In genomic region chr4:26992657-26993361, GRCh38 we compare ENCODE assay signal across 8 cellular contexts.
DNase-seq lines count a peak whose midpoint lies in the region; ATAC-seq, FAIRE-seq and TF ChIP-seq lines count a peak whose summit lies in the region.

No MANE protein-coding gene starts in this region.

- no peaks in the 10 kb centered on the region for H4K20me1 ChIP-seq in GM23338 (replicated peaks; ENCODE audit: insufficient read depth)

- no peak overlapping the region for H3K4me3 ChIP-seq in GM23338
- no peak overlapping the region for H3K4me3 ChIP-seq in stomach
- H3K4me3 ChIP-seq in vagina = no peak overlapping the region

- no peak overlapping the region for H3K4me2 ChIP-seq in GM23338

- H3K36me3 Mint-ChIP-seq in GM23338 (ENCODE audit: low read depth) = 0 out of 3 replicates have a peak, but pooled peaks cover 4% of the 10 kb centered on the region

- DNase-seq in GM12891 (ENCODE audit: insufficient read length, low spot score) = no peak
- DNase-seq in GM20000 (ENCODE audit: low spot score) = peak; percentile 59
- peak in 49 of 58 donors; percentile 1 to 81 (median 20) for DNase-seq in anterior cingulate cortex (lab: John Stamatoyannopoulos, UW)
- DNase-seq in midbrain (lab: John Stamatoyannopoulos, UW) = peak; percentile 43
- DNase-seq in GM23338 (ENCODE audit: low spot score) = no peak
- DNase-seq in stomach = no peak
- no peak for DNase-seq in vagina (ENCODE audit: extremely low spot score in 2 of 2)

- TF ChIP-seq CTCF in GM20000 (IDR thresholded peaks at IDR 0.05; ENCODE audit: extremely low read depth, missing control alignments) = no peak
- TF ChIP-seq CTCF in GM23338 (conservative IDR thresholded peaks at IDR 0.05; ENCODE audit: low read depth in 2 of 2) = no peak
- no peak for TF ChIP-seq CTCF in stomach (IDR thresholded peaks at IDR 0.05)
- TF ChIP-seq CTCF in vagina (IDR thresholded peaks at IDR 0.05) = no peak

- TF ChIP-seq POLR2A in GM12891 (IDR thresholded peaks at IDR 0.05; ENCODE audit: low read depth, low read length) (no peak), stomach (IDR thresholded peaks at IDR 0.05) (no peak), vagina (IDR thresholded peaks at IDR 0.05) (no peak)

- H3K9me3 ChIP-seq in stomach (no peaks in the 10 kb centered on the region), vagina (no peaks in the 10 kb centered on the region)

- H3K27me3 ChIP-seq in GM23338 (ENCODE audit: insufficient read depth) = no peaks in the 10 kb centered on the region
- H3K27me3 ChIP-seq in stomach = no peaks in the 10 kb centered on the region
- H3K27me3 ChIP-seq in vagina = no peaks in the 10 kb centered on the region

- H3K9me3 Mint-ChIP-seq in GM23338 = peaks cover 4% of the 10 kb centered on the region; the same call in 2 of the 3 replicates

- H2AFZ ChIP-seq in GM23338 = no peak overlapping the region

- H3K27ac Mint-ChIP-seq in GM23338 = no peak overlapping the region

- no peak overlapping the region for H3K4me3 Mint-ChIP-seq in GM23338

- TF ChIP-seq EP300 in stomach (IDR thresholded peaks at IDR 0.05) = no peak

- no peaks in the 10 kb centered on the region for H3K36me3 ChIP-seq in GM23338 (ENCODE audit: insufficient read depth)
- H3K36me3 ChIP-seq in stomach = peaks cover 0 to 5% (median 0%) of the 10 kb centered on the region in 4 donors
- H3K36me3 ChIP-seq in vagina = no peaks in the 10 kb centered on the region

- ATAC-seq in HG03469 (IDR thresholded peaks at IDR 0.05; ENCODE audit: unreplicated experiment) (peak; percentile 90), GM23338 (no peak)

- no peak overlapping the region for H3K27ac ChIP-seq in GM23338 (ENCODE audit: low read depth)
- peak overlapping the region in 2 of 5 donors; percentile 6 to 47 for H3K27ac ChIP-seq in stomach
- H3K27ac ChIP-seq in vagina = no peak overlapping the region

- no peaks in the 10 kb centered on the region for H3F3A ChIP-seq in GM23338 (replicated peaks; ENCODE audit: low read depth)

- H3K9me2 ChIP-seq in GM23338 (ENCODE audit: insufficient read depth) = 0 out of 2 replicates have a peak, but pooled peaks cover 6% of the 10 kb centered on the region

- H3K4me1 Mint-ChIP-seq in GM23338 = no peaks in the 10 kb centered on the region; the same call in none of the 3 replicates

- H3K79me2 ChIP-seq in GM23338 (replicated peaks; ENCODE audit: insufficient read depth) = no peaks in the 10 kb centered on the region

- peaks cover 15% of the 10 kb centered on the region for H3K4me1 ChIP-seq in GM23338 (ENCODE audit: insufficient read depth)
- H3K4me1 ChIP-seq in stomach = peaks cover 0 to 25% (median 17%) of the 10 kb centered on the region in 4 donors
- peaks cover 25% of the 10 kb centered on the region for H3K4me1 ChIP-seq in vagina

- peak; percentile 85 for FAIRE-seq in GM12891 (lab: Jason Lieb, UNC)

- 46 to 59% (median 51%) methylated on average over 3 of the region's 3 CpGs for WGBS in stomach, 5 donors

- no peaks in the 10 kb centered on the region for H3K27me3 Mint-ChIP-seq in GM23338 (ENCODE audit: insufficient read depth, low read depth, poor library complexity)

- intact Hi-C loops in stomach (cut with DNase I; ENCODE audit: low total_unique reads) (no loop called here), vagina (cut with DNase I) (no loop called here)

TF ChIP-seq in GM12891, 5 proteins besides CTCF, POLR2A, EP300 and RAD21:
- TF ChIP-seq PAX5 (IDR thresholded peaks at IDR 0.05; ENCODE audit: insufficient read depth, low read length, severe bottlenecking) (no peak), SPI1 (IDR thresholded peaks at IDR 0.05; ENCODE audit: low read depth, low read length) (peak; percentile 99)
TF ChIP-seq in GM12891: peak in this region for 1.

TF ChIP-seq in GM23338, 12 proteins besides CTCF, POLR2A, EP300 and RAD21 (continues in another document):
- no peak for TF ChIP-seq ZNF114 (CRISPR knock-in tag; IDR thresholded peaks at IDR 0.05)
- no peak for TF ChIP-seq EZH2phosphoT487 (IDR thresholded peaks at IDR 0.05; ENCODE audit: unreplicated experiment)
- TF ChIP-seq, protein P1, sequence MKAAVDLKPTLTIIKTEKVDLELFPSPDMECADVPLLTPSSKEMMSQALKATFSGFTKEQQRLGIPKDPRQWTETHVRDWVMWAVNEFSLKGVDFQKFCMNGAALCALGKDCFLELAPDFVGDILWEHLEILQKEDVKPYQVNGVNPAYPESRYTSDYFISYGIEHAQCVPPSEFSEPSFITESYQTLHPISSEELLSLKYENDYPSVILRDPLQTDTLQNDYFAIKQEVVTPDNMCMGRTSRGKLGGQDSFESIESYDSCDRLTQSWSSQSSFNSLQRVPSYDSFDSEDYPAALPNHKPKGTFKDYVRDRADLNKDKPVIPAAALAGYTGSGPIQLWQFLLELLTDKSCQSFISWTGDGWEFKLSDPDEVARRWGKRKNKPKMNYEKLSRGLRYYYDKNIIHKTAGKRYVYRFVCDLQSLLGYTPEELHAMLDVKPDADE (IDR thresholded peaks at IDR 0.05) = no peak
- TF ChIP-seq, protein P2, sequence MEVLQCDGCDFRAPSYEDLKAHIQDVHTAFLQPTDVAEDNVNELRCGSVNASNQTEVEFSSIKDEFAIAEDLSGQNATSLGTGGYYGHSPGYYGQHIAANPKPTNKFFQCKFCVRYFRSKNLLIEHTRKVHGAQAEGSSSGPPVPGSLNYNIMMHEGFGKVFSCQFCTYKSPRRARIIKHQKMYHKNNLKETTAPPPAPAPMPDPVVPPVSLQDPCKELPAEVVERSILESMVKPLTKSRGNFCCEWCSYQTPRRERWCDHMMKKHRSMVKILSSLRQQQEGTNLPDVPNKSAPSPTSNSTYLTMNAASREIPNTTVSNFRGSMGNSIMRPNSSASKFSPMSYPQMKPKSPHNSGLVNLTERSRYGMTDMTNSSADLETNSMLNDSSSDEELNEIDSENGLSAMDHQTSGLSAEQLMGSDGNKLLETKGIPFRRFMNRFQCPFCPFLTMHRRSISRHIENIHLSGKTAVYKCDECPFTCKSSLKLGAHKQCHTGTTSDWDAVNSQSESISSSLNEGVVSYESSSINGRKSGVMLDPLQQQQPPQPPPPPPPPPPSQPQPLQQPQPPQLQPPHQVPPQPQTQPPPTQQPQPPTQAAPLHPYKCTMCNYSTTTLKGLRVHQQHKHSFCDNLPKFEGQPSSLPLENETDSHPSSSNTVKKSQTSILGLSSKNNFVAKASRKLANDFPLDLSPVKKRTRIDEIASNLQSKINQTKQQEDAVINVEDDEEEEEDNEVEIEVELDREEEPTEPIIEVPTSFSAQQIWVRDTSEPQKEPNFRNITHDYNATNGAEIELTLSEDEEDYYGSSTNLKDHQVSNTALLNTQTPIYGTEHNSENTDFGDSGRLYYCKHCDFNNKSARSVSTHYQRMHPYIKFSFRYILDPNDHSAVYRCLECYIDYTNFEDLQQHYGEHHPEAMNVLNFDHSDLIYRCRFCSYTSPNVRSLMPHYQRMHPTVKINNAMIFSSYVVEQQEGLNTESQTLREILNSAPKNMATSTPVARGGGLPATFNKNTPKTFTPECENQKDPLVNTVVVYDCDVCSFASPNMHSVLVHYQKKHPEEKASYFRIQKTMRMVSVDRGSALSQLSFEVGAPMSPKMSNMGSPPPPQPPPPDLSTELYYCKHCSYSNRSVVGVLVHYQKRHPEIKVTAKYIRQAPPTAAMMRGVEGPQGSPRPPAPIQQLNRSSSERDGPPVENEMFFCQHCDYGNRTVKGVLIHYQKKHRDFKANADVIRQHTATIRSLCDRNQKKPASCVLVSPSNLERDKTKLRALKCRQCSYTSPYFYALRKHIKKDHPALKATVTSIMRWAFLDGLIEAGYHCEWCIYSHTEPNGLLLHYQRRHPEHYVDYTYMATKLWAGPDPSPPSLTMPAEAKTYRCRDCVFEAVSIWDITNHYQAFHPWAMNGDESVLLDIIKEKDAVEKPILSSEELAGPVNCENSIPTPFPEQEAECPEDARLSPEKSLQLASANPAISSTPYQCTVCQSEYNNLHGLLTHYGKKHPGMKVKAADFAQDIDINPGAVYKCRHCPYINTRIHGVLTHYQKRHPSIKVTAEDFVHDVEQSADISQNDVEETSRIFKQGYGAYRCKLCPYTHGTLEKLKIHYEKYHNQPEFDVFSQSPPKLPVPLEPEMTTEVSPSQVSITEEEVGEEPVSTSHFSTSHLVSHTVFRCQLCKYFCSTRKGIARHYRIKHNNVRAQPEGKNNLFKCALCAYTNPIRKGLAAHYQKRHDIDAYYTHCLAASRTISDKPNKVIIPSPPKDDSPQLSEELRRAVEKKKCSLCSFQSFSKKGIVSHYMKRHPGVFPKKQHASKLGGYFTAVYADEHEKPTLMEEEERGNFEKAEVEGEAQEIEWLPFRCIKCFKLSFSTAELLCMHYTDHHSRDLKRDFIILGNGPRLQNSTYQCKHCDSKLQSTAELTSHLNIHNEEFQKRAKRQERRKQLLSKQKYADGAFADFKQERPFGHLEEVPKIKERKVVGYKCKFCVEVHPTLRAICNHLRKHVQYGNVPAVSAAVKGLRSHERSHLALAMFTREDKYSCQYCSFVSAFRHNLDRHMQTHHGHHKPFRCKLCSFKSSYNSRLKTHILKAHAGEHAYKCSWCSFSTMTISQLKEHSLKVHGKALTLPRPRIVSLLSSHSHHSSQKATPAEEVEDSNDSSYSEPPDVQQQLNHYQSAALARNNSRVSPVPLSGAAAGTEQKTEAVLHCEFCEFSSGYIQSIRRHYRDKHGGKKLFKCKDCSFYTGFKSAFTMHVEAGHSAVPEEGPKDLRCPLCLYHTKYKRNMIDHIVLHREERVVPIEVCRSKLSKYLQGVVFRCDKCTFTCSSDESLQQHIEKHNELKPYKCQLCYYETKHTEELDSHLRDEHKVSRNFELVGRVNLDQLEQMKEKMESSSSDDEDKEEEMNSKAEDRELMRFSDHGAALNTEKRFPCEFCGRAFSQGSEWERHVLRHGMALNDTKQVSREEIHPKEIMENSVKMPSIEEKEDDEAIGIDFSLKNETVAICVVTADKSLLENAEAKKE (CRISPR knock-in tag; IDR thresholded peaks at IDR 0.05) = no peak
- no peak for TF ChIP-seq POLR2AphosphoS5 (IDR thresholded peaks at IDR 0.05; ENCODE audit: low read depth)
- no peak for TF ChIP-seq STAT1 (IDR thresholded peaks at IDR 0.05; ENCODE audit: unreplicated experiment)

Comparison
In these comparisons a context has a peak if more than half of its experiments do, and no peak if none do; other contexts are left out.
1. DNase-seq: peak in GM20000 (single experiment), anterior cingulate cortex (49 of 58) and midbrain (single experiment); none in GM12891 (single experiment), GM23338 (single experiment), stomach (single experiment) and vagina (0 of 2).